Comparison of ENCODE assay signal across 8 cellular contexts in genomic region chr16:30977502-30977901, GRCh38. TPM values are rescaled to one million over a fixed set of nuclear protein-coding genes. Genes with fewer than 3 reads are reported as not detected.
DNase-seq lines count a peak whose midpoint lies in the region; ATAC-seq, FAIRE-seq and TF ChIP-seq lines count a peak whose summit lies in the region.
"Had no signal": no experiment of that assay in that cellular context is flagged by ENCODE, and none has a peak within 500 bp of the region (broad histone marks: within the 10 kb centered on the region; RNA-seq: fewer than 3 reads in every experiment).

No MANE protein-coding gene starts in this region.

- no peak overlapping the region for H3K4me2 ChIP-seq in H1 (ENCODE audit: insufficient read depth in 1 of 2, low read depth in 2 of 2, low read length in 2 of 2)

- H3K36me3 ChIP-seq in H1 (ENCODE audit: control insufficient read depth in 2 of 4, insufficient read depth in 4 of 4, low read length in 3 of 4) (peaks cover 16 to 45% (median 38%) of the 10 kb centered on the region in 4 experiments), left lung (peaks cover 0 to 100% of the 10 kb centered on the region in 2 donors)

- DNase-seq in AG09319 (ENCODE audit: extremely low read depth, low read depth): no peak
- DNase-seq in HuH-7.5 (ENCODE audit: low spot score): peak; percentile 57
- peak in 1 of 2 experiments; percentile 86 for DNase-seq in H1 (ENCODE audit: low read depth in 1 of 2, low spot score in 2 of 2)
- DNase-seq in middle frontal gyrus (ENCODE audit: extremely low spot score, low spot score): no peak
- DNase-seq in left lung: no peak
- DNase-seq: activated effector memory CD4-positive, alpha-beta T cell treated with Interleukin-2 at 50 U/mL for 16 hours; NCI-H526 had no signal

- H4K20me1 ChIP-seq in H1 (replicated peaks in 1 of 2; ENCODE audit: control insufficient read depth in 1 of 2, insufficient read depth in 2 of 2, low read length in 2 of 2): peaks cover 1 to 19% of the 10 kb centered on the region in 2 experiments

- H3K23me2 ChIP-seq in H1 (ENCODE audit: low read depth, low read length): peaks cover 2% of the 10 kb centered on the region; the same call in 1 of the 2 replicates

- no peak overlapping the region for H3K4ac ChIP-seq in H1 (replicated peaks; ENCODE audit: insufficient read length, low read depth, low read length)

- no peak overlapping the region for H3K9ac ChIP-seq in H1 (replicated peaks in 1 of 4; ENCODE audit: extremely low read depth in 1 of 4, low read depth in 3 of 4, low read length in 3 of 4)

- H3K9me3 ChIP-seq in H1 (ENCODE audit: insufficient read depth in 2 of 2, low read depth in 1 of 2, low read length in 1 of 2) (no peaks in the 10 kb centered on the region), left lung (no peaks in the 10 kb centered on the region)

- H4K8ac ChIP-seq in H1 (ENCODE audit: extremely low read depth, insufficient read depth, low read length): no peak overlapping the region

- no peak overlapping the region for H2BK12ac ChIP-seq in H1 (ENCODE audit: low read depth, low read length)

- H3K4me1 ChIP-seq in H1 (replicated peaks in 1 of 4; ENCODE audit: control insufficient read depth in 3 of 4, insufficient read depth in 4 of 4, low read length in 3 of 4) (no peaks in the 10 kb centered on the region), left lung (no peaks in the 10 kb centered on the region)

- FAIRE-seq in H1 (lab: Jason Lieb, UNC): peak; percentile 60

- 78% methylated on average over 17 of the region's 17 CpGs; no CpG with 5 or more reads in 1 of the 2 experiments for WGBS in H1 (ENCODE audit: extremely low coverage in 1 of 2, insufficient coverage in 1 of 2, insufficient read length in 1 of 2, insufficient replicate concordance in 2 of 2, low coverage in 1 of 2, low lambda C conversion rate in 2 of 2, missing lambda C conversion rate in 1 of 2), 2 experiments

- no peak overlapping the region for H3K56ac ChIP-seq in H1 (replicated peaks; ENCODE audit: insufficient read length, low read depth, low read length)

- H2BK120ac ChIP-seq in H1 (replicated peaks; ENCODE audit: low read depth, low read length): no peak overlapping the region

- TF ChIP-seq POLR2A in H1 (IDR thresholded peaks at IDR 0.05; ENCODE audit: control extremely low read depth in 1 of 2, low read depth in 2 of 2, low read length in 2 of 2): no peak

- no peaks in the 10 kb centered on the region for H3K79me2 ChIP-seq in H1 (ENCODE audit: control insufficient read depth in 1 of 2, insufficient read depth in 2 of 2, low read length in 2 of 2)

- H2BK20ac ChIP-seq in H1 (ENCODE audit: low read length): no peak overlapping the region

- no peak overlapping the region for H4K5ac ChIP-seq in H1 (ENCODE audit: insufficient read length, low read depth, low read length)

- peak; percentile 62 to 64 for TF ChIP-seq RAD21 in H1 (IDR thresholded peaks at IDR 0.05 in 1 of 2, conservative IDR thresholded peaks at IDR 0.05 in 1 of 2; ENCODE audit: low read depth in 2 of 2, low read length in 2 of 2)

- H3K27me3 ChIP-seq in H1 (replicated peaks in 1 of 4; ENCODE audit: control insufficient read depth in 3 of 4, extremely low read depth in 1 of 4, insufficient read depth in 3 of 4, low read length in 3 of 4) (no peaks in the 10 kb centered on the region), left lung (no peaks in the 10 kb centered on the region)

- no peak overlapping the region for H3K23ac ChIP-seq in H1 (ENCODE audit: insufficient read length)

- ATAC-seq in left lung (no peak), GM19395 (IDR thresholded peaks at IDR 0.05; ENCODE audit: unreplicated experiment) (no peak)

- no peak overlapping the region for H3K27ac ChIP-seq in H1 (ENCODE audit: low read depth, low read length)
- H3K27ac ChIP-seq in left lung: no peak overlapping the region

- no peak overlapping the region for H3K18ac ChIP-seq in H1 (ENCODE audit: extremely low read depth, low read length)

- H3K14ac ChIP-seq in H1 (ENCODE audit: insufficient read length): no peak overlapping the region

- no peak overlapping the region for H2AK5ac ChIP-seq in H1 (ENCODE audit: low read depth, low read length)

- CTCF ChIA-PET in H1 (lab: Charles Lee; ENCODE audit: partially characterized antibody): interaction anchor here (0.7 to 4.7 kb wide), 16 partner anchors 9 to 212 kb away, joined by 3 to 26 read pairs (median 5); no protein-coding TSS in a partner anchor

- H3K4me3 ChIP-seq in H1 (ENCODE audit: extremely low read depth in 1 of 4, insufficient read depth in 2 of 4, low read depth in 3 of 4, low read length in 4 of 4) (no peak overlapping the region), left lung (no peak overlapping the region)

- no peak overlapping the region for H4K91ac ChIP-seq in H1 (replicated peaks; ENCODE audit: insufficient read length, low read length)

- POLR2A ChIA-PET in H1 (lab: Charles Lee; ENCODE audit: partially characterized antibody): interaction anchor here (0.5 to 2.3 kb wide), 9 partner anchors 8 to 266 kb away, joined by 3 to 9 read pairs (median 3); partner anchors contain the start of genes HSD3B7 and SETD1A

- TF ChIP-seq EP300 in H1 (IDR thresholded peaks at IDR 0.05; ENCODE audit: borderline replicate concordance in 1 of 2, low read depth in 2 of 2, low read length in 2 of 2): no peak

- H2AFZ ChIP-seq in H1 (ENCODE audit: low read length): no peak overlapping the region

- intact Hi-C loops in left lung (cut with DNase I): no loop called here

- no peaks in the 10 kb centered on the region; the same call in 1 of the 2 replicates for H3K79me1 ChIP-seq in H1 (ENCODE audit: low read depth, low read length)

- H2BK5ac ChIP-seq in H1 (ENCODE audit: low read depth, low read length): no peak overlapping the region

- TF ChIP-seq CTCF in AG09319 (IDR thresholded peaks at IDR 0.05; ENCODE audit: low read depth, low read length) (peak; percentile 30), H1 (IDR thresholded peaks at IDR 0.05; ENCODE audit: control extremely low read depth in 1 of 3, insufficient read depth in 1 of 3, low read depth in 1 of 3, low read length in 3 of 3) (peak; percentile 77 to 96 (median 89)), left lung (IDR thresholded peaks at IDR 0.05) (no peak)

- no peak overlapping the region for H2BK15ac ChIP-seq in H1 (ENCODE audit: low read length)

TF ChIP-seq in H1, 55 proteins besides CTCF, POLR2A, EP300 and RAD21 (continues in another document):
- no peak for TF ChIP-seq CBX5 (IDR thresholded peaks at IDR 0.05; ENCODE audit: low read depth, low read length)

RNA-seq across cellular contexts. Expression of gene HSD3B7, which starts 7.5 kb away (rescaled TPM):
- 2.9 and 3.1 TPM in 2 replicates for total RNA-seq in H1 (2021; fragmentation: NEBNext Ultra II Directional; extraction: Animal tissue kit (Norgen Biotek cat#: 25700))
- 6.6 and 9.8 TPM in 2 replicates for polyA plus RNA-seq in H1 (2011; rRNA removed)
- polyA plus RNA-seq in H1 (2011; cell fraction: cytosol; rRNA removed): 5.6 TPM
- 9.9 TPM for polyA plus RNA-seq in H1 (2011; cell fraction: nucleus; rRNA removed)
- 1.2 to 4.1 TPM (median 3.8 TPM) in 4 replicates for polyA plus RNA-seq in H1 (2012, experiment 1 of 2)
- polyA plus RNA-seq in H1 (2012, experiment 2 of 2): 5.2 TPM
- polyA plus RNA-seq in H1 (2013, experiment 1 of 2): 2.6 TPM
- polyA plus RNA-seq in H1 (2013, experiment 2 of 2): 2.5 TPM
- polyA minus RNA-seq in H1 (2011; rRNA and poly(A)+ RNA removed): 2.3 and 2.9 TPM in 2 replicates
- polyA minus RNA-seq in H1 (2011; cell fraction: cytosol; rRNA and poly(A)+ RNA removed): 1.7 TPM
- 2.2 TPM for polyA minus RNA-seq in H1 (2011; cell fraction: nucleus; rRNA and poly(A)+ RNA removed)
- 10 to 100 TPM; 25.9 to 28.4 TPM for total RNA-seq in left lung

RNA-seq across cellular contexts. Expression of gene SETD1A, which starts 19.9 kb away (rescaled TPM):
- total RNA-seq in H1 (2021; fragmentation: NEBNext Ultra II Directional; extraction: Animal tissue kit (Norgen Biotek cat#: 25700)): 29.0 and 29.6 TPM in 2 replicates
- 4.8 and 8.3 TPM in 2 replicates for polyA plus RNA-seq in H1 (2011; rRNA removed)
- 3.2 TPM for polyA plus RNA-seq in H1 (2011; cell fraction: cytosol; rRNA removed)
- 20.7 TPM for polyA plus RNA-seq in H1 (2011; cell fraction: nucleus; rRNA removed)
- polyA plus RNA-seq in H1 (2012, experiment 1 of 2): 23.3 to 31.8 TPM (median 27.5 TPM) in 4 replicates
- polyA plus RNA-seq in H1 (2012, experiment 2 of 2): 13.9 TPM
- polyA plus RNA-seq in H1 (2013, experiment 1 of 2): 18.4 TPM
- 18.0 TPM for polyA plus RNA-seq in H1 (2013, experiment 2 of 2)
- 3.2 and 4.1 TPM in 2 replicates for polyA minus RNA-seq in H1 (2011; rRNA and poly(A)+ RNA removed)
- 8.7 TPM for polyA minus RNA-seq in H1 (2011; cell fraction: cytosol; rRNA and poly(A)+ RNA removed)
- polyA minus RNA-seq in H1 (2011; cell fraction: nucleus; rRNA and poly(A)+ RNA removed): 9.1 TPM
- total RNA-seq in left lung: 10 to 100 TPM; 12.1 to 16.4 TPM

RNA-seq across cellular contexts. Expression of gene ORAI3, which starts 28.6 kb away (rescaled TPM):
- total RNA-seq in H1 (2021; fragmentation: NEBNext Ultra II Directional; extraction: Animal tissue kit (Norgen Biotek cat#: 25700)): 8.7 and 10.0 TPM in 2 replicates
- polyA plus RNA-seq in H1 (2011; rRNA removed): 24.5 and 26.8 TPM in 2 replicates
- polyA plus RNA-seq in H1 (2011; cell fraction: cytosol; rRNA removed): 15.8 TPM
- polyA plus RNA-seq in H1 (2011; cell fraction: nucleus; rRNA removed): 15.7 TPM
- 6.0 to 11.3 TPM (median 9.0 TPM) in 4 replicates for polyA plus RNA-seq in H1 (2012, experiment 1 of 2)
- 10.6 TPM for polyA plus RNA-seq in H1 (2012, experiment 2 of 2)
- 10.8 TPM for polyA plus RNA-seq in H1 (2013, experiment 1 of 2)
- 13.1 TPM for polyA plus RNA-seq in H1 (2013, experiment 2 of 2)
- 11.8 and 13.4 TPM in 2 replicates for polyA minus RNA-seq in H1 (2011; rRNA and poly(A)+ RNA removed)
- 6.5 TPM for polyA minus RNA-seq in H1 (2011; cell fraction: cytosol; rRNA and poly(A)+ RNA removed)
- 8.5 TPM for polyA minus RNA-seq in H1 (2011; cell fraction: nucleus; rRNA and poly(A)+ RNA removed)
- 10 to 100 TPM; 20.7 to 23.2 TPM for total RNA-seq in left lung

RNA-seq across cellular contexts. Expression of gene STX1B, which starts 32.9 kb away (rescaled TPM):
- total RNA-seq in H1 (2021; fragmentation: NEBNext Ultra II Directional; extraction: Animal tissue kit (Norgen Biotek cat#: 25700)): 18.0 and 20.2 TPM in 2 replicates
- polyA plus RNA-seq in H1 (2011; rRNA removed): 8.9 and 14.6 TPM in 2 replicates
- polyA plus RNA-seq in H1 (2011; cell fraction: cytosol; rRNA removed): 11.0 TPM
- 35.1 TPM for polyA plus RNA-seq in H1 (2011; cell fraction: nucleus; rRNA removed)
- polyA plus RNA-seq in H1 (2012, experiment 1 of 2): 10.7 to 16.1 TPM (median 14.3 TPM) in 4 replicates
- polyA plus RNA-seq in H1 (2012, experiment 2 of 2): 5.6 TPM
- 10.6 TPM for polyA plus RNA-seq in H1 (2013, experiment 1 of 2)
- 11.2 TPM for polyA plus RNA-seq in H1 (2013, experiment 2 of 2)
- 10.7 and 12.1 TPM in 2 replicates for polyA minus RNA-seq in H1 (2011; rRNA and poly(A)+ RNA removed)
- polyA minus RNA-seq in H1 (2011; cell fraction: cytosol; rRNA and poly(A)+ RNA removed): 9.2 TPM
- 11.6 TPM for polyA minus RNA-seq in H1 (2011; cell fraction: nucleus; rRNA and poly(A)+ RNA removed)
- under 1 TPM; 0.47 to 0.50 TPM for total RNA-seq in left lung

RNA-seq across cellular contexts. Expression of gene FBXL19, which starts 54.1 kb away (rescaled TPM):
- total RNA-seq in H1 (2021; fragmentation: NEBNext Ultra II Directional; extraction: Animal tissue kit (Norgen Biotek cat#: 25700)): 72.2 and 74.8 TPM in 2 replicates
- polyA plus RNA-seq in H1 (2011; rRNA removed): 47.2 and 77.3 TPM in 2 replicates
- polyA plus RNA-seq in H1 (2011; cell fraction: cytosol; rRNA removed): 36.7 TPM
- 70.9 TPM for polyA plus RNA-seq in H1 (2011; cell fraction: nucleus; rRNA removed)
- polyA plus RNA-seq in H1 (2012, experiment 1 of 2): 35.8 to 54.6 TPM (median 48.7 TPM) in 4 replicates
- polyA plus RNA-seq in H1 (2012, experiment 2 of 2): 41.4 TPM
- polyA plus RNA-seq in H1 (2013, experiment 1 of 2): 42.8 TPM
- polyA plus RNA-seq in H1 (2013, experiment 2 of 2): 45.1 TPM
- polyA minus RNA-seq in H1 (2011; rRNA and poly(A)+ RNA removed): 9.9 and 13.9 TPM in 2 replicates
- polyA minus RNA-seq in H1 (2011; cell fraction: cytosol; rRNA and poly(A)+ RNA removed): 46.6 TPM
- polyA minus RNA-seq in H1 (2011; cell fraction: nucleus; rRNA and poly(A)+ RNA removed): 25.4 TPM
- total RNA-seq in left lung: 10 to 100 TPM; 11.2 to 18.7 TPM

Comparison
In these comparisons a context has a peak if more than half of its experiments do, and no peak if none do; other contexts are left out.
1. CTCF ChIP-seq: peak in AG09319 (single experiment) and H1 (3 of 3); none in left lung (0 of 2).